1 cellular context compared by ENCODE assay signal in genomic region chr21:39363607-39364555, GRCh38.
TF ChIP-seq lines count a peak whose summit lies in the region.

No MANE protein-coding gene starts in this region.

TF ChIP-seq in K562, 482 proteins besides CTCF, POLR2A, EP300 and RAD21 (continued from another document):
- no peak for TF ChIP-seq NKRF (IDR thresholded peaks at IDR 0.05; ENCODE audit: borderline replicate concordance)
- no peak for TF ChIP-seq MECOM (CRISPR knock-in tag; IDR thresholded peaks at IDR 0.05)
- TF ChIP-seq E2F3 (CRISPR knock-in tag; IDR thresholded peaks at IDR 0.05): no peak
- TF ChIP-seq ZNF184 (CRISPR knock-in tag; IDR thresholded peaks at IDR 0.05): no peak
